Comparison of ENCODE assay signal across 1 cellular context in the genomic region with DNA sequence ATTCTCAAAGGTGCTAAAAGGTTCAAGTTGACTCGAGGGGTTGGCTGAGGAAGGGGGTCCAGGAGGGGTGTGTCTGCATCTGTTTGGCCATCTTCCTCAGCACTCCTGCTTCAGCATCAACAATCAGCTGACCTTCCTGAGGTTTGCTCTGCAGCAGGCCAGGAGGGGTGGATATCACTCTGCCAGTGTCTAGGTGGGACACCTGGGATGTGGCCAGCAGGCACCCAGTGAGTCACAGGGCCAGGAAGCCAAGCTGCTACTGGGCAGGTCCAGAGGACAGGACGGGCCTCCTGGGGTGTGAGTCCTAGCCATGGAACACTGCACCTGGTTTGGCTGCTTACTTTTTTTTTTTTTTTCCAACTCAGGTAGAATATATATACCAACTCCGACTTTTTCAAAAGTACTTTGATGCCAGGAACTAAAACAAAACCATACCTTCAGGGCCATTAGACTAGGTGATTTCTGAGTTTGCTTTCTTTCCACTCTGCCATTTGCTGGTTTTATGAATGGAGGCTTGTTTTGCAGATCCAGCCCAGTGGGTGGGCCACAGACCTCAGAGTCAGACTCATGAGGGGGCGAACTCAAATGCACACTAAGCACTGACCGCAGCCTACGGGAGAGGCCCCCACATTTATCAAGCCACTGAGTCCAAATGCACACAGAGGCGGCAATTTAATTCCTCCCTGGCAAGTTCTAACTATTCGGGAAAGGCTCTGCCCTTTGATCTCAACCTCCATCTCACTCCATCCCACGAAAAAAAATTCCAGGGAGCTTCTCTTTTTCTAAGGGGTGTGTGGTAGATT.
TF ChIP-seq lines count a peak whose summit lies in the region.

No MANE protein-coding gene starts in this region.

TF ChIP-seq in GM23338, 12 proteins besides CTCF, POLR2A, EP300 and RAD21 (continued from another document):
- TF ChIP-seq REST (IDR thresholded peaks at IDR 0.05; ENCODE audit: unreplicated experiment): no peak
